Comparison of ENCODE assay signal across 8 cellular contexts in the genomic region with DNA sequence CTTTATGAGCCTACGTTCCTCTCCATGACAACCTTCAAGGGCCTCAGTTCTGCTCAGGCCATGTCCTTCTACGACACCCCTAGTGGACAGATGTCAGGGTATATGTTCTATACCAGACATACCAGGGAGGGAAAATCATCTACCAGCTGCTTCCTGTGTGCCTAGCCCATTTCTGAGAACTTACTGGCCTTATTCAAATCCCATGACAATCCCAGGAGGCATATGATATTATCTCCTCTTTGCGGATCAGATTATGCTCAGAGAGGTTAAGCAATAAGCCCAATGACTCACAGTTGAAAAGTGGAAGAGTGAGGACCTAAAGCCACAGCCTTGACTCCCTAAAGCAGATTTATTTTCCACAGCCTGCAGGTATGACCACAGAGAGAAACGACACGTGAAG.
A peak's percentile ranks its signal among the peaks of the same experiment; 100 is the strongest.
DNase-seq lines count a peak whose midpoint lies in the region; ATAC-seq and TF ChIP-seq lines count a peak whose summit lies in the region.
"Had no signal": no experiment of that assay in that cellular context is flagged by ENCODE, and none has a peak within 500 bp of the region (broad histone marks: within the 10 kb centered on the region; RNA-seq: fewer than 3 reads in every experiment).

No MANE protein-coding gene starts in this region.

- peak overlapping the region; percentile 69 for H3K27ac Mint-ChIP-seq in HFFc6
- H3K27ac Mint-ChIP-seq in activated T-helper 1 cell treated with anti-CD3 and anti-CD28 coated beads, Interleukin-12 subunit alpha, Interleukin-12 subunit beta, Interleukin-2, Interleukin-4 antibody, amounts not matched to agents 30 ng/mL and 10 ng/mL and 1 ng/mL, durations not matched to agents 14 hours and 24 hours and 36 hours, result no peak overlapping the region
- H3K27ac Mint-ChIP-seq: dendritic cell treated with granulocyte-macrophage colony-stimulating factor and Interleukin-4, amounts not matched to agents 40 ng/mL and 50 ng/mL, for 4 days had no signal

- H3K9me3 ChIP-seq in stomach, result no peaks in the 10 kb centered on the region

- H3K36me3 Mint-ChIP-seq in HFFc6 (ENCODE audit: low read depth), result peaks cover 10% of the 10 kb centered on the region
- H3K36me3 Mint-ChIP-seq in activated T-helper 1 cell treated with anti-CD3 and anti-CD28 coated beads, Interleukin-12 subunit alpha, Interleukin-12 subunit beta, Interleukin-2, Interleukin-4 antibody, amounts not matched to agents 30 ng/mL and 10 ng/mL and 1 ng/mL, durations not matched to agents 14 hours and 24 hours and 36 hours (ENCODE audit: low read depth), result no peaks in the 10 kb centered on the region

- no peaks in the 10 kb centered on the region for H3K27me3 ChIP-seq in stomach

- peak overlapping the region; percentile 42; the same call in 1 of the 2 replicates for H3K4me3 Mint-ChIP-seq in HFFc6
- no peak overlapping the region for H3K4me3 Mint-ChIP-seq in activated T-helper 1 cell treated with anti-CD3 and anti-CD28 coated beads, Interleukin-12 subunit alpha, Interleukin-12 subunit beta, Interleukin-2, Interleukin-4 antibody, amounts not matched to agents 30 ng/mL and 10 ng/mL and 1 ng/mL, durations not matched to agents 14 hours and 24 hours and 36 hours
- H3K4me3 Mint-ChIP-seq: dendritic cell treated with granulocyte-macrophage colony-stimulating factor and Interleukin-4, amounts not matched to agents 40 ng/mL and 50 ng/mL, for 4 days had no signal

- peaks cover 17 to 34% (median 22%) of the 10 kb centered on the region in 4 donors for H3K4me1 ChIP-seq in stomach

- H3K9me3 Mint-ChIP-seq in HFFc6, result no peaks in the 10 kb centered on the region
- H3K9me3 Mint-ChIP-seq in activated T-helper 1 cell treated with anti-CD3 and anti-CD28 coated beads, Interleukin-12 subunit alpha, Interleukin-12 subunit beta, Interleukin-2, Interleukin-4 antibody, amounts not matched to agents 30 ng/mL and 10 ng/mL and 1 ng/mL, durations not matched to agents 14 hours and 24 hours and 36 hours, result no peaks in the 10 kb centered on the region
- H3K9me3 Mint-ChIP-seq: dendritic cell treated with granulocyte-macrophage colony-stimulating factor and Interleukin-4, amounts not matched to agents 40 ng/mL and 50 ng/mL, for 4 days had no signal

- H3K27me3 Mint-ChIP-seq in HFFc6 (ENCODE audit: insufficient read depth), result peaks cover 3% of the 10 kb centered on the region; the same call in 1 of the 2 replicates
- H3K27me3 Mint-ChIP-seq in activated T-helper 1 cell treated with anti-CD3 and anti-CD28 coated beads, Interleukin-12 subunit alpha, Interleukin-12 subunit beta, Interleukin-2, Interleukin-4 antibody, amounts not matched to agents 30 ng/mL and 10 ng/mL and 1 ng/mL, durations not matched to agents 14 hours and 24 hours and 36 hours (ENCODE audit: insufficient read depth), result no peaks in the 10 kb centered on the region
- H3K27me3 Mint-ChIP-seq: dendritic cell treated with granulocyte-macrophage colony-stimulating factor and Interleukin-4, amounts not matched to agents 40 ng/mL and 50 ng/mL, for 4 days had no signal

- peak overlapping the region in 3 of 5 donors; percentile 52 to 59 (median 56) for H3K27ac ChIP-seq in stomach

- intact Hi-C loops in stomach (cut with DNase I; ENCODE audit: low total_unique reads), result no loop called here
- intact Hi-C loops in activated T-helper 1 cell treated with anti-CD3 and anti-CD28 coated beads, Interleukin-12 subunit alpha, Interleukin-12 subunit beta, Interleukin-2, Interleukin-4 antibody, amounts not matched to agents 30 ng/mL and 10 ng/mL and 1 ng/mL, durations not matched to agents 14 hours and 24 hours and 36 hours (cut with micrococcal nuclease), result no loop called here

- peaks cover 59% of the 10 kb centered on the region for H3K4me1 Mint-ChIP-seq in HFFc6 (ENCODE audit: low read depth)
- H3K4me1 Mint-ChIP-seq in activated T-helper 1 cell treated with anti-CD3 and anti-CD28 coated beads, Interleukin-12 subunit alpha, Interleukin-12 subunit beta, Interleukin-2, Interleukin-4 antibody, amounts not matched to agents 30 ng/mL and 10 ng/mL and 1 ng/mL, durations not matched to agents 14 hours and 24 hours and 36 hours (ENCODE audit: low read depth), result no peaks in the 10 kb centered on the region

- no peak for TF ChIP-seq EP300 in stomach (IDR thresholded peaks at IDR 0.05)

- TF ChIP-seq POLR2A in stomach (IDR thresholded peaks at IDR 0.05), result no peak

- peak; percentile 89 for DNase-seq in HFFc6
- DNase-seq in SK-N-DZ (ENCODE audit: low spot score), result peak; percentile 31
- peak; percentile 76 to 82 for DNase-seq in foreskin fibroblast
- no peak for DNase-seq in stomach
- no peak for DNase-seq in activated T-helper 1 cell treated with anti-CD3 and anti-CD28 coated beads, Interleukin-12 subunit alpha, Interleukin-12 subunit beta, Interleukin-2, Interleukin-4 antibody, amounts not matched to agents 30 ng/mL and 10 ng/mL and 1 ng/mL, durations not matched to agents 14 hours and 24 hours and 36 hours (ENCODE audit: low spot score)
- DNase-seq in middle frontal gyrus (ENCODE audit: extremely low spot score, low spot score), result no peak

- H3K36me3 ChIP-seq in stomach, result no peaks in the 10 kb centered on the region

- 86 to 89% (median 87%) methylated on average over 5 of the region's 5 CpGs for WGBS in stomach, 5 donors

- ATAC-seq in HG02885 (IDR thresholded peaks at IDR 0.05; ENCODE audit: poor library complexity, unreplicated experiment), result no peak

- H3K4me3 ChIP-seq in foreskin fibroblast (ENCODE audit: low read depth in 1 of 2, low read length in 2 of 2) (no peak overlapping the region), stomach (no peak overlapping the region)

- TF ChIP-seq CTCF in HFFc6 (IDR thresholded peaks at IDR 0.05), result peak; percentile 72
- TF ChIP-seq CTCF in foreskin fibroblast (IDR thresholded peaks at IDR 0.05; ENCODE audit: low read depth, low read length), result peak; percentile 6
- TF ChIP-seq CTCF in stomach (IDR thresholded peaks at IDR 0.05), result peak in 1 of 7 experiments; percentile 7

Comparison
In these comparisons a context has a peak if more than half of its experiments do, and no peak if none do; other contexts are left out.
1. DNase-seq: peak in HFFc6 (single experiment), SK-N-DZ (single experiment) and foreskin fibroblast (2 of 2); none in stomach (single experiment), activated T-helper 1 cell treated with anti-CD3 and anti-CD28 coated beads, Interleukin-12 subunit alpha, Interleukin-12 subunit beta, Interleukin-2, Interleukin-4 antibody, amounts not matched to agents 30 ng/mL and 10 ng/mL and 1 ng/mL, durations not matched to agents 14 hours and 24 hours and 36 hours (single experiment) and middle frontal gyrus (single experiment).